ENCODE assay signal across 23 cellular contexts in the genomic region with DNA sequence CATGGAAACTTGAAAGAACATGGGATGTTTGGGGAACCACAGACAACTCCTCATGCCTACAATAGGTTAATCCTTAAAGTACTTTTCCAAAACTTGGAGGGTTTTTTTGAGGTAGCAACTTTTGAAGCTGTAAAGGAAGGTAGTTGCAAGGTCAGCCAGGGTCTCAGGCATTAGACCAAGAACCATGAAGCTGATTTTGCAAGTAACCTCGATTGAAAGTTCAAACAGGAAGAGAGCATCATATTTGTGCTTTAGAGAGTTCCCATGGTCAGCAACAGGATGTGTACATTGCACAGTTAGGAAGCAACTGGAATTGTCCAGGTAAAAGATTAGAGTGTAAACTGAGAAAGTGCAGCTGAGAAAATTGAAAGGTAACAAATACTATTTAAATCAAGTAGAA.
"Had no signal": no experiment of that assay in that cellular context is flagged by ENCODE, and none has a peak within 500 bp of the region (broad histone marks: within the 10 kb centered on the region; RNA-seq: fewer than 3 reads in every experiment).

No MANE protein-coding gene starts in this region.

- ATAC-seq: activated T-cell treated with anti-CD3 and anti-CD28 coated beads, Interleukin-2, amount 50 U/mL, for 4 hours had no signal

- DNase-seq: activated CD4-positive, alpha-beta memory T cell treated with anti-CD3 and anti-CD28 coated beads for 36 hours; activated CD4-positive, alpha-beta T cell treated with anti-CD3 and anti-CD28 coated beads, Interleukin-2, amount 10 ng/mL, durations not matched to agents 7 days and 5 days; activated CD4-positive, CD25-positive, alpha-beta regulatory T cell; activated CD8-positive, alpha-beta memory T cell treated with anti-CD3 and anti-CD28 coated beads for 24 hours; activated effector memory CD4-positive, alpha-beta T cell treated with anti-CD3 and anti-CD28 coated beads, Interleukin-2, amount 50 U/mL, for 16 hours; activated naive CD4-positive, alpha-beta T cell treated with anti-CD3 and anti-CD28 coated beads for 36 hours; activated T-cell treated with anti-CD3 and anti-CD28 coated beads, Interleukin-2, amount 50 U/mL, for 4 hours; amygdala; NCI-H1092; NCI-H1436; NCI-H1694 treated with DMSO at 0.1 percent for 48 hours; NCI-H2029 treated with DMSO at 0.1 percent for 48 hours; NCI-H345; NCI-H510A; NCI-H526 treated with DMSO at 0.1 percent for 48 hours; NCI-H82; NK-92 treated with Interleukin-12 subunit alpha and Interleukin-12 subunit beta, amount 100 ng/mL, for 24 hours; OCI-M1; Peyer's patch; Right ventricle myocardium superior; SJCRH30; SK-N-SH; T-helper 1 cell had no signal

- H3K4me3 ChIP-seq: Peyer's patch, SJCRH30 had no signal
